Comparison of ENCODE assay signal across 24 cellular contexts in genomic region chr16:77850637-77851330, GRCh38.
DNase-seq lines count a peak whose midpoint lies in the region; ATAC-seq and TF ChIP-seq lines count a peak whose summit lies in the region.
"Had no signal": no experiment of that assay in that cellular context is flagged by ENCODE, and none has a peak within 500 bp of the region (broad histone marks: within the 10 kb centered on the region; RNA-seq: fewer than 3 reads in every experiment).

No MANE protein-coding gene starts in this region.

- no peaks in the 10 kb centered on the region for H3K27me3 ChIP-seq in lower lobe of right lung (ENCODE audit: low read depth)
- H3K27me3 ChIP-seq: BLaER1 had no signal

- no peak for TF ChIP-seq CTCF in HFF-Myc (IDR thresholded peaks at IDR 0.05; ENCODE audit: low read depth, low read length, missing control alignments)
- no peak for TF ChIP-seq CTCF in lower lobe of right lung (IDR thresholded peaks at IDR 0.05)

- no peaks in the 10 kb centered on the region for H3K9me3 ChIP-seq in lower lobe of right lung
- H3K9me3 ChIP-seq: BLaER1 had no signal

- H3K27ac ChIP-seq in lower lobe of right lung = no peak overlapping the region
- H3K27ac ChIP-seq: BLaER1, WERI-Rb-1 had no signal

- intact Hi-C loops in lower lobe of right lung (cut with DNase I) = no loop called here

- H3K4me1 Mint-ChIP-seq in stimulated activated naive CD8-positive, alpha-beta T cell treated with anti-CD3 and anti-CD28 coated beads, Interleukin-15, amount 100 ng/mL, for 72 hours = no peaks in the 10 kb centered on the region
- H3K4me1 Mint-ChIP-seq: activated CD8-positive, alpha-beta memory T cell treated with anti-CD3 and anti-CD28 coated beads, Interleukin-2, amount 10 ng/mL, durations not matched to agents 7 days and 5 days; activated naive CD4-positive, alpha-beta T cell treated with anti-CD3 and anti-CD28 coated beads, Interleukin-2, amount 10 ng/mL, durations not matched to agents 7 days and 5 days; stimulated activated naive B cell treated with anti-CD40 and anti-IgM and Interleukin-4, amounts not matched to agents 10 μg/mL and 1 μg/mL and 100 μg/mL, for 72 hours had no signal

- ATAC-seq in GM18502 (IDR thresholded peaks at IDR 0.05; ENCODE audit: poor library complexity, unreplicated experiment) (no peak), lower lobe of right lung (no peak)
- no peak for ATAC-seq in stimulated activated naive CD8-positive, alpha-beta T cell treated with anti-CD3 and anti-CD28 coated beads, Interleukin-15, amount 100 ng/mL, for 72 hours
- ATAC-seq: activated CD8-positive, alpha-beta memory T cell treated with anti-CD3 and anti-CD28 coated beads, Interleukin-2, amount 10 ng/mL, durations not matched to agents 7 days and 5 days; naive thymus-derived CD4-positive, alpha-beta T cell; stimulated activated naive B cell treated with anti-CD40 and anti-IgM and Interleukin-4, amounts not matched to agents 10 μg/mL and 1 μg/mL and 100 μg/mL, for 72 hours had no signal

- DNase-seq in DMS79 treated with DMSO at 0.1 percent for 48 hours (lab: John Stamatoyannopoulos, UW) = peak; percentile 7
- DNase-seq in DMS79 (lab: John Stamatoyannopoulos, UW) = no peak
- DNase-seq in HFF-Myc (ENCODE audit: extremely low read depth, low read depth) = peak; percentile 3
- DNase-seq in astrocyte of the hippocampus (ENCODE audit: low read depth, low spot score) = peak; percentile 20
- DNase-seq in lung microvascular endothelial cell (ENCODE audit: low read depth in 2 of 2) = peak; percentile 42 to 67
- no peak for DNase-seq in stimulated activated naive CD8-positive, alpha-beta T cell treated with anti-CD3 and anti-CD28 coated beads, Interleukin-15, amount 100 ng/mL, for 72 hours
- DNase-seq in lower lobe of right lung = no peak
- DNase-seq: activated CD4-positive, alpha-beta T cell treated with anti-CD3 and anti-CD28 coated beads, Interleukin-2, amount 50 U/mL, for 1 hour; activated CD8-positive, alpha-beta memory T cell treated with anti-CD3 and anti-CD28 coated beads, Interleukin-2, amount 10 ng/mL, durations not matched to agents 7 days and 5 days; activated naive CD4-positive, alpha-beta T cell treated with anti-CD3 and anti-CD28 coated beads, Interleukin-2, amount 10 ng/mL, durations not matched to agents 7 days and 5 days; amniotic stem cell; COR-L47; left cardiac atrium; naive thymus-derived CD4-positive, alpha-beta T cell; NCI-H1694 treated with DMSO at 0.1 percent for 48 hours; NCI-H2171; NCI-H526 treated with DMSO at 0.1 percent for 48 hours; retina; stimulated activated CD4-positive, alpha-beta T cell treated with anti-CD3 and anti-CD28 coated beads, Interleukin-4, amount 100 ng/mL, for 1 hour; stimulated activated naive B cell treated with anti-CD40 and anti-IgM and Interleukin-4, amounts not matched to agents 10 μg/mL and 1 μg/mL and 100 μg/mL, for 72 hours; WERI-Rb-1 had no signal

- no peak overlapping the region for H3K4me3 Mint-ChIP-seq in stimulated activated naive CD8-positive, alpha-beta T cell treated with anti-CD3 and anti-CD28 coated beads, Interleukin-15, amount 100 ng/mL, for 72 hours
- H3K4me3 Mint-ChIP-seq: activated CD8-positive, alpha-beta memory T cell treated with anti-CD3 and anti-CD28 coated beads, Interleukin-2, amount 10 ng/mL, durations not matched to agents 7 days and 5 days; activated naive CD4-positive, alpha-beta T cell treated with anti-CD3 and anti-CD28 coated beads, Interleukin-2, amount 10 ng/mL, durations not matched to agents 7 days and 5 days; activated T-helper 1 cell treated with anti-CD3 and anti-CD28 coated beads, Interleukin-12 subunit alpha, Interleukin-12 subunit beta, Interleukin-2, Interleukin-4 antibody, amounts not matched to agents 30 ng/mL and 10 ng/mL and 1 ng/mL, durations not matched to agents 14 hours and 24 hours and 36 hours; naive thymus-derived CD4-positive, alpha-beta T cell; stimulated activated naive B cell treated with anti-CD40 and anti-IgM and Interleukin-4, amounts not matched to agents 10 μg/mL and 1 μg/mL and 100 μg/mL, for 72 hours had no signal

- no peak overlapping the region for H3K27ac Mint-ChIP-seq in stimulated activated naive CD8-positive, alpha-beta T cell treated with anti-CD3 and anti-CD28 coated beads, Interleukin-15, amount 100 ng/mL, for 72 hours
- H3K27ac Mint-ChIP-seq: activated CD8-positive, alpha-beta memory T cell treated with anti-CD3 and anti-CD28 coated beads, Interleukin-2, amount 10 ng/mL, durations not matched to agents 7 days and 5 days; activated naive CD4-positive, alpha-beta T cell treated with anti-CD3 and anti-CD28 coated beads, Interleukin-2, amount 10 ng/mL, durations not matched to agents 7 days and 5 days; activated T-helper 1 cell treated with anti-CD3 and anti-CD28 coated beads, Interleukin-12 subunit alpha, Interleukin-12 subunit beta, Interleukin-2, Interleukin-4 antibody, amounts not matched to agents 30 ng/mL and 10 ng/mL and 1 ng/mL, durations not matched to agents 14 hours and 24 hours and 36 hours; naive thymus-derived CD4-positive, alpha-beta T cell; stimulated activated naive B cell treated with anti-CD40 and anti-IgM and Interleukin-4, amounts not matched to agents 10 μg/mL and 1 μg/mL and 100 μg/mL, for 72 hours had no signal

- H3K9me3 Mint-ChIP-seq in stimulated activated naive CD8-positive, alpha-beta T cell treated with anti-CD3 and anti-CD28 coated beads, Interleukin-15, amount 100 ng/mL, for 72 hours = no peaks in the 10 kb centered on the region
- H3K9me3 Mint-ChIP-seq: activated naive CD4-positive, alpha-beta T cell treated with anti-CD3 and anti-CD28 coated beads, Interleukin-2, amount 10 ng/mL, durations not matched to agents 7 days and 5 days; activated T-helper 1 cell treated with anti-CD3 and anti-CD28 coated beads, Interleukin-12 subunit alpha, Interleukin-12 subunit beta, Interleukin-2, Interleukin-4 antibody, amounts not matched to agents 30 ng/mL and 10 ng/mL and 1 ng/mL, durations not matched to agents 14 hours and 24 hours and 36 hours had no signal

- no peaks in the 10 kb centered on the region for H3K4me1 ChIP-seq in lower lobe of right lung
- H3K4me1 ChIP-seq: BLaER1 had no signal

- no peak overlapping the region for H3K4me3 ChIP-seq in HFF-Myc (replicated peaks; ENCODE audit: low read depth, low read length)
- no peak overlapping the region for H3K4me3 ChIP-seq in lower lobe of right lung
- H3K4me3 ChIP-seq: BLaER1 had no signal

- H3K36me3 ChIP-seq in lower lobe of right lung = no peaks in the 10 kb centered on the region
- H3K36me3 ChIP-seq: BLaER1, WERI-Rb-1 had no signal

- H3K27me3 Mint-ChIP-seq in stimulated activated naive CD8-positive, alpha-beta T cell treated with anti-CD3 and anti-CD28 coated beads, Interleukin-15, amount 100 ng/mL, for 72 hours = peaks cover 20% of the 10 kb centered on the region
- H3K27me3 Mint-ChIP-seq: activated naive CD4-positive, alpha-beta T cell treated with anti-CD3 and anti-CD28 coated beads, Interleukin-2, amount 10 ng/mL, durations not matched to agents 7 days and 5 days had no signal

Comparison
In these comparisons a context has a peak if more than half of its experiments do, and no peak if none do; other contexts are left out.
1. DNase-seq: peak in DMS79 treated with DMSO at 0.1 percent for 48 hours (single experiment), HFF-Myc (single experiment), astrocyte of the hippocampus (single experiment) and lung microvascular endothelial cell (2 of 2); none in DMS79 (single experiment), stimulated activated naive CD8-positive, alpha-beta T cell treated with anti-CD3 and anti-CD28 coated beads, Interleukin-15, amount 100 ng/mL, for 72 hours (0 of 2) and lower lobe of right lung (single experiment).